8 cellular contexts compared by ENCODE assay signal in genomic region chr15:93030430-93031102, GRCh38.
A peak's percentile ranks its signal among the peaks of the same experiment; 100 is the strongest.
DNase-seq lines count a peak whose midpoint lies in the region; ATAC-seq and TF ChIP-seq lines count a peak whose summit lies in the region.

No MANE protein-coding gene starts in this region.

- no peak overlapping the region for H3K4me3 ChIP-seq in epithelial cell of esophagus (ENCODE audit: low read length)
- no peak overlapping the region for H3K4me3 ChIP-seq in mucosa of stomach (ENCODE audit: low read length)

- no peak overlapping the region for H3K27ac ChIP-seq in C4-2B

- peaks cover 22% of the 10 kb centered on the region for H3K4me1 ChIP-seq in mucosa of stomach (ENCODE audit: control insufficient read depth, insufficient read depth, low read length)

- TF ChIP-seq CTCF in C4-2B (conservative IDR thresholded peaks at IDR 0.05) (peak; percentile 90), epithelial cell of esophagus (IDR thresholded peaks at IDR 0.05; ENCODE audit: insufficient read depth, low read depth, low read length, missing control alignments) (peak; percentile 86)

- peaks cover 11% of the 10 kb centered on the region for H3K36me3 ChIP-seq in mucosa of stomach (ENCODE audit: control insufficient read depth, insufficient read depth, low read length)

- DNase-seq in NCI-H69 (lab: John Stamatoyannopoulos, UW), result peak; percentile 62
- DNase-seq in activated CD8-positive, alpha-beta memory T cell treated with anti-CD3 and anti-CD28 coated beads, Interleukin-2, amount 50 U/mL, for 24 hours (ENCODE audit: extremely low read depth), result peak; percentile 25
- peak; percentile 73 for DNase-seq in epithelial cell of esophagus (ENCODE audit: low read depth)
- DNase-seq in stimulated activated CD8-positive, alpha-beta memory T cell treated with anti-CD3 and anti-CD28 coated beads, Interleukin-7, amount 100 ng/mL, for 1 hour (ENCODE audit: low read depth in 2 of 2), result peak; percentile 14 to 36

- peaks cover 6% of the 10 kb centered on the region for H3K27me3 ChIP-seq in mucosa of stomach (ENCODE audit: control insufficient read depth, insufficient read depth, low read length)

- H3K9me3 ChIP-seq in mucosa of stomach (ENCODE audit: control insufficient read depth, low read length), result no peaks in the 10 kb centered on the region

- ATAC-seq in GM19023 (IDR thresholded peaks at IDR 0.05; ENCODE audit: unreplicated experiment) (peak; percentile 87), HG03135 (IDR thresholded peaks at IDR 0.05; ENCODE audit: unreplicated experiment) (peak; percentile 77)

- peak overlapping the region; percentile 9 for H3K9ac ChIP-seq in mucosa of stomach (ENCODE audit: low read length)
